ENCODE assay signal across 27 cellular contexts in the genomic region with DNA sequence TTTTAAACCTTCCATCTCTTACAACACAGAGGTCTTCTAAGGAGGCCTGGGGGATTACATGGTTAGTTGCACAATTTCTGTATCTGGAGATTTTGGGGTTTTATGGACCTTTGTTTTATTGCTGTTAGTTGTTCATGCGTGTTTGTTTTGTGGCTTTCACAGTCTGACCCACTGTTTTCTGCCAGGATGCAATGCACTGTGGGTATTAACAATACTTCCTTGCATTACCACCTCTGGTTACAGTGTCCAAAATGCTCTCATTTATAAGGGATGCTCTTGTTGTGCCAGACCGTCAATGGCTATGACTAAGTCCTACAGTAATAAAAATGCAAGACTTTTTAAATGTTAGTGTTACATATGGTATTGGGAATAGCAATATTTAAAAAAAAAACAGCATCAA.
"Had no signal": no experiment of that assay in that cellular context is flagged by ENCODE, and none has a peak within 500 bp of the region (broad histone marks: within the 10 kb centered on the region; RNA-seq: fewer than 3 reads in every experiment).

No MANE protein-coding gene starts in this region.

- H3K27ac ChIP-seq: coronary artery, esophagus muscularis mucosa, heart right ventricle, lower lobe of right lung, neutrophil, pancreas, right lobe of liver, stomach, thyroid gland, vagina had no signal

- H3K4me1 Mint-ChIP-seq: immature natural killer cell; naive thymus-derived CD8-positive, alpha-beta T cell; stimulated activated effector memory CD8-positive, alpha-beta T cell treated with anti-CD3 and anti-CD28 coated beads, Interleukin-12 subunit alpha, Interleukin-12 subunit beta, amount 100 ng/mL, for 72 hours had no signal

- H3K27me3 Mint-ChIP-seq: naive thymus-derived CD8-positive, alpha-beta T cell had no signal

- H3K9me3 ChIP-seq: esophagus muscularis mucosa, lower lobe of right lung, neutrophil, pancreas, right lobe of liver, thyroid gland, vagina had no signal

- DNase-seq: dermis blood vessel endothelial cell; effector memory CD4-positive, alpha-beta T cell; foreskin melanocyte; glutamatergic neuron; heart right ventricle; hippocampal formation; immature natural killer cell; islet precursor cell; kidney glomerular epithelial cell; left colon; left ventricle myocardium superior; lower lobe of right lung; naive thymus-derived CD8-positive, alpha-beta T cell; pancreas; right lobe of liver; stimulated activated CD4-positive, alpha-beta T cell treated with anti-CD3 and anti-CD28 coated beads, Interleukin-12 subunit alpha, Interleukin-12 subunit beta, amount 100 ng/mL, for 4 hours; stimulated activated CD4-positive, alpha-beta T cell treated with anti-CD3 and anti-CD28 coated beads, Interleukin-1b, Interleukin-23, amount 100 ng/mL, for 48 hours; stimulated activated CD4-positive, alpha-beta T cell treated with anti-CD3 and anti-CD28 coated beads, Interleukin-4, amount 100 ng/mL, for 24 hours; stimulated activated naive CD4-positive, alpha-beta T cell treated with Interleukin-2 at 50 U/mL for 16 hours; stomach; thyroid gland had no signal

- H3K27ac Mint-ChIP-seq: immature natural killer cell; naive thymus-derived CD8-positive, alpha-beta T cell; stimulated activated effector memory CD8-positive, alpha-beta T cell treated with anti-CD3 and anti-CD28 coated beads, Interleukin-12 subunit alpha, Interleukin-12 subunit beta, amount 100 ng/mL, for 72 hours had no signal

- H3K4me3 Mint-ChIP-seq: immature natural killer cell; naive thymus-derived CD8-positive, alpha-beta T cell; stimulated activated effector memory CD8-positive, alpha-beta T cell treated with anti-CD3 and anti-CD28 coated beads, Interleukin-12 subunit alpha, Interleukin-12 subunit beta, amount 100 ng/mL, for 72 hours had no signal

- H3K36me3 ChIP-seq: esophagus muscularis mucosa, heart right ventricle, lower lobe of right lung, neutrophil, pancreas, right lobe of liver, stomach, thyroid gland, vagina had no signal

- H3K27me3 ChIP-seq: esophagus muscularis mucosa, heart right ventricle, neutrophil, pancreas, right lobe of liver, stomach, thyroid gland, vagina had no signal

- H3K4me3 ChIP-seq: coronary artery, esophagus muscularis mucosa, heart right ventricle, lower lobe of right lung, pancreas, right lobe of liver, smooth muscle cell, stomach, thyroid gland, vagina had no signal

- H3K4me2 ChIP-seq: smooth muscle cell had no signal

- ATAC-seq: heart right ventricle; left colon; left ventricle myocardium superior; lower lobe of right lung; naive thymus-derived CD8-positive, alpha-beta T cell; pancreas; right lobe of liver; stimulated activated effector memory CD8-positive, alpha-beta T cell treated with anti-CD3 and anti-CD28 coated beads, Interleukin-12 subunit alpha, Interleukin-12 subunit beta, amount 100 ng/mL, for 72 hours had no signal

- H3K4me1 ChIP-seq: esophagus muscularis mucosa, heart right ventricle, lower lobe of right lung, pancreas, right lobe of liver, stomach, thyroid gland, vagina had no signal

- H3K36me3 Mint-ChIP-seq: immature natural killer cell; naive thymus-derived CD8-positive, alpha-beta T cell; stimulated activated effector memory CD8-positive, alpha-beta T cell treated with anti-CD3 and anti-CD28 coated beads, Interleukin-12 subunit alpha, Interleukin-12 subunit beta, amount 100 ng/mL, for 72 hours had no signal
